28 cellular contexts compared by ENCODE assay signal in genomic region chr17:55246583-55246982, GRCh38. TPM values are rescaled to one million over a fixed set of nuclear protein-coding genes. Genes with fewer than 3 reads are reported as not detected.
"Had no signal": no experiment of that assay in that cellular context is flagged by ENCODE, and none has a peak within 500 bp of the region (broad histone marks: within the 10 kb centered on the region; RNA-seq: fewer than 3 reads in every experiment).

No MANE protein-coding gene starts in this region.

- H3K36me3 Mint-ChIP-seq: immature natural killer cell; mesothelial cell of epicardium; natural killer cell; stimulated activated memory B cell treated with anti-CD40 and anti-IgM and Interleukin-4, amounts not matched to agents 10 μg/mL and 1 μg/mL and 100 μg/mL, for 72 hours; type B pancreatic cell had no signal

- H3K36me3 ChIP-seq: left lung, lower lobe of right lung, ovary, right atrium auricular region, right lobe of liver, tibial nerve, uterus had no signal

- H3K27ac ChIP-seq: left lung, lower lobe of right lung, ovary, right atrium auricular region, right lobe of liver, tibial nerve, uterus had no signal

- H3K9me3 ChIP-seq: left lung, lower lobe of right lung, ovary, right atrium auricular region, right lobe of liver, tibial nerve, uterus had no signal

- H3K4me3 ChIP-seq: left lung, lower lobe of right lung, ovary, right atrium auricular region, right lobe of liver, smooth muscle cell, tibial nerve, uterus had no signal

- H3K27ac Mint-ChIP-seq: immature natural killer cell; mesothelial cell of epicardium; natural killer cell; nephron progenitor cell; progenitor cell of endocrine pancreas; stimulated activated memory B cell treated with anti-CD40 and anti-IgM and Interleukin-4, amounts not matched to agents 10 μg/mL and 1 μg/mL and 100 μg/mL, for 72 hours; stimulated activated naive CD8-positive, alpha-beta T cell treated with anti-CD3 and anti-CD28 coated beads, Interleukin-15, amount 100 ng/mL, for 72 hours; type B pancreatic cell had no signal

- DNase-seq: hypothalamus; immature natural killer cell; kidney; left colon; left lung; lower lobe of right lung; mammary epithelial cell; mesendoderm; naive B cell; natural killer cell; nephron progenitor cell; ovary; right lobe of liver; stimulated activated CD4-positive, alpha-beta T cell treated with anti-CD3 and anti-CD28 coated beads, Interleukin-1b, Interleukin-23, amount 100 ng/mL, for 48 hours; stimulated activated CD4-positive, alpha-beta T cell treated with anti-CD3 and anti-CD28 coated beads, Interleukin-2, amount 100 ng/mL, for 48 hours; stimulated activated CD4-positive, alpha-beta T cell treated with anti-CD3 and anti-CD28 coated beads, Interleukin-4, amount 100 ng/mL, for 4 hours; stimulated activated CD8-positive, alpha-beta memory T cell treated with anti-CD3 and anti-CD28 coated beads, Interleukin-4, amount 100 ng/mL, for 48 hours; stimulated activated naive CD4-positive, alpha-beta T cell treated with Interleukin-2 at 50 U/mL for 16 hours; stimulated activated naive CD8-positive, alpha-beta T cell treated with anti-CD3 and anti-CD28 coated beads, Interleukin-15, amount 100 ng/mL, for 72 hours; substantia nigra; uterus had no signal

- H3K27me3 ChIP-seq: ovary, right atrium auricular region, right lobe of liver, tibial nerve, uterus had no signal

- H3K4me3 Mint-ChIP-seq: immature natural killer cell; mesothelial cell of epicardium; naive B cell; natural killer cell; nephron progenitor cell; stimulated activated memory B cell treated with anti-CD40 and anti-IgM and Interleukin-4, amounts not matched to agents 10 μg/mL and 1 μg/mL and 100 μg/mL, for 72 hours; stimulated activated naive CD8-positive, alpha-beta T cell treated with anti-CD3 and anti-CD28 coated beads, Interleukin-15, amount 100 ng/mL, for 72 hours; type B pancreatic cell had no signal

- H3K9me3 Mint-ChIP-seq: natural killer cell; stimulated activated naive CD8-positive, alpha-beta T cell treated with anti-CD3 and anti-CD28 coated beads, Interleukin-15, amount 100 ng/mL, for 72 hours; type B pancreatic cell had no signal

- H3K4me1 Mint-ChIP-seq: immature natural killer cell; mesothelial cell of epicardium; naive B cell; natural killer cell; nephron progenitor cell; stimulated activated memory B cell treated with anti-CD40 and anti-IgM and Interleukin-4, amounts not matched to agents 10 μg/mL and 1 μg/mL and 100 μg/mL, for 72 hours; stimulated activated naive CD8-positive, alpha-beta T cell treated with anti-CD3 and anti-CD28 coated beads, Interleukin-15, amount 100 ng/mL, for 72 hours had no signal

- H3K4me1 ChIP-seq: left lung, lower lobe of right lung, right atrium auricular region, right lobe of liver, tibial nerve, uterus had no signal

- ATAC-seq: left colon; left lung; lower lobe of right lung; natural killer cell; right lobe of liver; stimulated activated memory B cell treated with anti-CD40 and anti-IgM and Interleukin-4, amounts not matched to agents 10 μg/mL and 1 μg/mL and 100 μg/mL, for 72 hours; stimulated activated naive CD8-positive, alpha-beta T cell treated with anti-CD3 and anti-CD28 coated beads, Interleukin-15, amount 100 ng/mL, for 72 hours had no signal

RNA-seq across cellular contexts. Expression of gene HLF, which starts 18.2 kb away (rescaled TPM):
- total RNA-seq: smooth muscle cell had no signal
